ENCODE assay signal across 11 cellular contexts in genomic region chr5:150516011-150516410, GRCh38. TPM values are rescaled to one million over a fixed set of nuclear protein-coding genes. Genes with fewer than 3 reads are reported as not detected.
DNase-seq lines count a peak whose midpoint lies in the region; ATAC-seq and TF ChIP-seq lines count a peak whose summit lies in the region.
"Had no signal": no experiment of that assay in that cellular context is flagged by ENCODE, and none has a peak within 500 bp of the region (broad histone marks: within the 10 kb centered on the region; RNA-seq: fewer than 3 reads in every experiment).

No MANE protein-coding gene starts in this region.

- H3K27me3 Mint-ChIP-seq in natural killer cell treated with Interleukin-12 subunit alpha and Interleukin-12 subunit beta and Interleukin-15 and Interleukin-18, amount 100 ng/mL, for 72 hours: no peaks in the 10 kb centered on the region
- H3K27me3 Mint-ChIP-seq: dendritic cell treated with granulocyte-macrophage colony-stimulating factor and Interleukin-4, amounts not matched to agents 40 ng/mL and 50 ng/mL, for 4 days had no signal

- H3K36me3 ChIP-seq in SJCRH30 (0 out of 2 replicates have a peak, but pooled peaks cover under 1% of the 10 kb centered on the region), gastroesophageal sphincter (peaks cover 0 to 11% of the 10 kb centered on the region in 2 donors), ovary (no peaks in the 10 kb centered on the region)

- H3K9me3 ChIP-seq in SJCRH30 (replicated peaks) (no peaks in the 10 kb centered on the region), gastroesophageal sphincter (no peaks in the 10 kb centered on the region), ovary (no peaks in the 10 kb centered on the region)
- H3K9me3 ChIP-seq: Caco-2 had no signal

- TF ChIP-seq POLR2A in gastroesophageal sphincter (IDR thresholded peaks at IDR 0.05): no peak
- TF ChIP-seq POLR2A in ovary (IDR thresholded peaks at IDR 0.05): no peak

- DNase-seq in COLO668 (lab: John Stamatoyannopoulos, UW; ENCODE audit: unreplicated experiment) (peak; percentile 4), SJCRH30 (peak in 1 of 2 experiments; percentile 48), ovary (peak in 4 of 5 donors; percentile 52 to 68 (median 60)), amniotic stem cell (lab: John Stamatoyannopoulos, UW) (no peak), putamen (ENCODE audit: low spot score) (no peak)
- DNase-seq in stimulated activated CD4-positive, alpha-beta T cell treated with anti-CD3 and anti-CD28 coated beads, Interleukin-15, amount 100 ng/mL, for 24 hours: no peak
- no peak for DNase-seq in natural killer cell treated with Interleukin-12 subunit alpha and Interleukin-12 subunit beta and Interleukin-15 and Interleukin-18, amount 100 ng/mL, for 72 hours (ENCODE audit: low spot score)
- DNase-seq: Caco-2, NCI-H345 had no signal

- no peaks in the 10 kb centered on the region for H3K36me3 Mint-ChIP-seq in natural killer cell treated with Interleukin-12 subunit alpha and Interleukin-12 subunit beta and Interleukin-15 and Interleukin-18, amount 100 ng/mL, for 72 hours

- 27% methylated on average over 4 of the region's 5 CpGs; no CpG with 5 or more reads in 1 of the 2 donors for WGBS in gastroesophageal sphincter (ENCODE audit: low coverage in 1 of 2), 2 donors
- WGBS in ovary, 3 donors: 26 to 31% (median 26%) methylated on average over 5 of the region's 5 CpGs

- no peak for ATAC-seq in gastroesophageal sphincter
- ATAC-seq in natural killer cell treated with Interleukin-12 subunit alpha and Interleukin-12 subunit beta and Interleukin-15 and Interleukin-18, amount 100 ng/mL, for 72 hours: no peak

- H3K4me1 ChIP-seq in SJCRH30 (peaks cover 54% of the 10 kb centered on the region), gastroesophageal sphincter (peaks cover 4 to 100% (median 50%) of the 10 kb centered on the region in 3 donors), ovary (ENCODE audit: insufficient read depth) (peaks cover 40% of the 10 kb centered on the region)

- no peak overlapping the region for H3K27ac Mint-ChIP-seq in natural killer cell treated with Interleukin-12 subunit alpha and Interleukin-12 subunit beta and Interleukin-15 and Interleukin-18, amount 100 ng/mL, for 72 hours
- H3K27ac Mint-ChIP-seq: dendritic cell treated with granulocyte-macrophage colony-stimulating factor and Interleukin-4, amounts not matched to agents 40 ng/mL and 50 ng/mL, for 4 days had no signal

- H3K27me3 ChIP-seq in SJCRH30 (no peaks in the 10 kb centered on the region), gastroesophageal sphincter (no peaks in the 10 kb centered on the region), ovary (no peaks in the 10 kb centered on the region)

- TF ChIP-seq EP300 in gastroesophageal sphincter (IDR thresholded peaks at IDR 0.05) (no peak), ovary (IDR thresholded peaks at IDR 0.05) (no peak)

- H3K9me3 Mint-ChIP-seq in natural killer cell treated with Interleukin-12 subunit alpha and Interleukin-12 subunit beta and Interleukin-15 and Interleukin-18, amount 100 ng/mL, for 72 hours: no peaks in the 10 kb centered on the region
- H3K9me3 Mint-ChIP-seq: dendritic cell treated with granulocyte-macrophage colony-stimulating factor and Interleukin-4, amounts not matched to agents 40 ng/mL and 50 ng/mL, for 4 days had no signal

- H3K27ac ChIP-seq in SJCRH30: peak overlapping the region; percentile 22; the same call in 1 of the 2 replicates
- H3K27ac ChIP-seq in gastroesophageal sphincter: peak overlapping the region in 3 of 4 donors; percentile 71 to 85 (median 79)
- H3K27ac ChIP-seq in ovary: peak overlapping the region; percentile 17 to 62

- H3K4me3 ChIP-seq in SJCRH30 (no peak overlapping the region), gastroesophageal sphincter (no peak overlapping the region), ovary (no peak overlapping the region)

- TF ChIP-seq CTCF in gastroesophageal sphincter (IDR thresholded peaks at IDR 0.05) (no peak), ovary (IDR thresholded peaks at IDR 0.05) (no peak)

- intact Hi-C loops in ovary (cut with DNase I): no loop called here

- H3K4me1 Mint-ChIP-seq in natural killer cell treated with Interleukin-12 subunit alpha and Interleukin-12 subunit beta and Interleukin-15 and Interleukin-18, amount 100 ng/mL, for 72 hours (ENCODE audit: low read depth in 2 of 2): peaks cover 0 to 3% of the 10 kb centered on the region in 2 donors

- H3K4me3 Mint-ChIP-seq in natural killer cell treated with Interleukin-12 subunit alpha and Interleukin-12 subunit beta and Interleukin-15 and Interleukin-18, amount 100 ng/mL, for 72 hours: no peak overlapping the region
- H3K4me3 Mint-ChIP-seq: dendritic cell treated with granulocyte-macrophage colony-stimulating factor and Interleukin-4, amounts not matched to agents 40 ng/mL and 50 ng/mL, for 4 days had no signal

RNA-seq across cellular contexts. Expression of gene NDST1, which starts 8.1 kb away (rescaled TPM):
- total RNA-seq in SJCRH30 (2014; rRNA removed; shearing (Covaris generic)): 30.0 and 31.4 TPM in 2 replicates
- 100 to 1,000 TPM in 1 of 4 donors, 10 to 100 TPM in 3; 58.3 to 146 (median 72.1) TPM for total RNA-seq in gastroesophageal sphincter
- 100 to 1,000 TPM in 3 of 7 donors, 10 to 100 TPM in 4; 31.0 to 139 (median 92.8) TPM for total RNA-seq in ovary
- 10 to 100 TPM; 31.8 to 44.1 TPM for polyA plus RNA-seq in ovary
- 1 to 10 TPM; 4.0 to 7.8 TPM for total RNA-seq in natural killer cell treated with Interleukin-12 subunit alpha and Interleukin-12 subunit beta and Interleukin-15 and Interleukin-18, amount 100 ng/mL, for 72 hours

Comparison
In these comparisons a context has a peak if more than half of its experiments do, and no peak if none do; other contexts are left out.
1. DNase-seq: peak in COLO668 (single experiment) and ovary (4 of 5); none in amniotic stem cell (single experiment), stimulated activated CD4-positive, alpha-beta T cell treated with anti-CD3 and anti-CD28 coated beads, Interleukin-15, amount 100 ng/mL, for 24 hours (single experiment), natural killer cell treated with Interleukin-12 subunit alpha and Interleukin-12 subunit beta and Interleukin-15 and Interleukin-18, amount 100 ng/mL, for 72 hours (single experiment) and putamen (single experiment).
2. H3K27ac ChIP-seq: peak in every context shown above with its lines; median percentile 79 in gastroesophageal sphincter; 40 in ovary; 22 in SJCRH30.